11 cellular contexts compared by ENCODE assay signal in genomic region chr6:127100510-127101140, GRCh38. TPM values are rescaled to one million over a fixed set of nuclear protein-coding genes. Genes with fewer than 3 reads are reported as not detected.
DNase-seq lines count a peak whose midpoint lies in the region; ATAC-seq, FAIRE-seq and TF ChIP-seq lines count a peak whose summit lies in the region.
"Had no signal": no experiment of that assay in that cellular context is flagged by ENCODE, and none has a peak within 500 bp of the region (broad histone marks: within the 10 kb centered on the region; RNA-seq: fewer than 3 reads in every experiment).

No MANE protein-coding gene starts in this region.

- TF ChIP-seq EP300 in H1 (IDR thresholded peaks at IDR 0.05; ENCODE audit: borderline replicate concordance in 1 of 2, low read depth in 2 of 2, low read length in 2 of 2), result no peak

- H3F3A ChIP-seq in neural progenitor cell (ENCODE audit: low read depth), result no peaks in the 10 kb centered on the region

- H3K27ac Mint-ChIP-seq in neural progenitor cell (no peak overlapping the region), Calu3 (ENCODE audit: unreplicated experiment) (no peak overlapping the region)
- H3K27ac Mint-ChIP-seq: activated CD4-positive, alpha-beta T cell treated with anti-CD3 and anti-CD28 coated beads, Interleukin-2, amount 10 ng/mL, durations not matched to agents 24 days and 14 days had no signal

- H4K20me1 ChIP-seq in OCI-LY3 (ENCODE audit: insufficient read depth, low read length), result no peaks in the 10 kb centered on the region
- H4K20me1 ChIP-seq in H1 (replicated peaks in 1 of 2; ENCODE audit: control insufficient read depth in 1 of 2, insufficient read depth in 2 of 2, low read length in 2 of 2), result no peaks in the 10 kb centered on the region
- H4K20me1 ChIP-seq in neural progenitor cell (ENCODE audit: low read depth), result no peaks in the 10 kb centered on the region

- peak; percentile 52 for FAIRE-seq in H1 (lab: Jason Lieb, UNC)

- CTCF ChIA-PET in H1 (lab: Charles Lee; ENCODE audit: partially characterized antibody) (interaction anchor here (0.6 to 1.8 kb wide), 16 partner anchors 8 to 1354 kb away, joined by 3 to 5 read pairs (median 4); partner anchors contain the start of gene RSPO3), Calu3 (lab: Charles Lee) (interaction anchor here (0.6 to 1.2 kb wide), 4 partner anchors 296 to 1640 kb away, joined by 3 read pairs; no protein-coding TSS in a partner anchor)

- H3K4ac ChIP-seq in H1 (replicated peaks; ENCODE audit: insufficient read length, low read depth, low read length), result no peak overlapping the region

- H2BK12ac ChIP-seq in H1 (ENCODE audit: low read depth, low read length), result no peak overlapping the region; the same call in 1 of the 2 replicates

- no peak overlapping the region for H2AFZ ChIP-seq in OCI-LY3 (ENCODE audit: low read depth, low read length)
- H2AFZ ChIP-seq in H1 (ENCODE audit: low read length), result 0 out of 2 replicates have a peak overlapping the region, but pooled peaks have one; percentile 49
- no peak overlapping the region for H2AFZ ChIP-seq in neural progenitor cell (replicated peaks)

- no peaks in the 10 kb centered on the region for H3K79me1 ChIP-seq in H1 (ENCODE audit: low read depth, low read length)

- TF ChIP-seq POLR2A in H1 (IDR thresholded peaks at IDR 0.05; ENCODE audit: control extremely low read depth in 1 of 2, low read depth in 2 of 2, low read length in 2 of 2), result no peak

- WGBS in H1 (ENCODE audit: extremely low coverage in 1 of 2, insufficient coverage in 1 of 2, insufficient read length in 1 of 2, insufficient replicate concordance in 2 of 2, low coverage in 1 of 2, low lambda C conversion rate in 2 of 2, missing lambda C conversion rate in 1 of 2), 2 experiments, result 84% methylated on average over 3 of the region's 3 CpGs; no CpG with 5 or more reads in 1 of the 2 experiments

- H3K36me3 ChIP-seq in OCI-LY3 (replicated peaks; ENCODE audit: low read depth, low read length), result no peaks in the 10 kb centered on the region
- no peaks in the 10 kb centered on the region for H3K36me3 ChIP-seq in H1 (ENCODE audit: control insufficient read depth in 2 of 4, insufficient read depth in 4 of 4, low read length in 3 of 4)
- H3K36me3 ChIP-seq in neural progenitor cell, result no peaks in the 10 kb centered on the region
- H3K36me3 ChIP-seq: colonic mucosa had no signal

- H3K4me1 ChIP-seq in OCI-LY3 (ENCODE audit: low read length) (no peaks in the 10 kb centered on the region), H1 (replicated peaks in 1 of 4; ENCODE audit: control insufficient read depth in 3 of 4, insufficient read depth in 4 of 4, low read length in 3 of 4) (no peaks in the 10 kb centered on the region), neural progenitor cell (no peaks in the 10 kb centered on the region)
- H3K4me1 ChIP-seq: colonic mucosa had no signal

- H4K8ac ChIP-seq in H1 (ENCODE audit: extremely low read depth, insufficient read depth, low read length), result no peak overlapping the region

- no peak overlapping the region for H2BK20ac ChIP-seq in H1 (ENCODE audit: low read length)

- H3K23ac ChIP-seq in H1 (ENCODE audit: insufficient read length), result no peak overlapping the region

- no peaks in the 10 kb centered on the region; the same call in 1 of the 2 replicates for H3K23me2 ChIP-seq in H1 (ENCODE audit: low read depth, low read length)

- H2BK120ac ChIP-seq in H1 (replicated peaks; ENCODE audit: low read depth, low read length), result no peak overlapping the region

- H3K4me2 ChIP-seq in OCI-LY3 (ENCODE audit: low read length) (no peak overlapping the region), H1 (ENCODE audit: insufficient read depth in 1 of 2, low read depth in 2 of 2, low read length in 2 of 2) (no peak overlapping the region), neural progenitor cell (no peak overlapping the region)

- POLR2A ChIA-PET in H1 (lab: Charles Lee; ENCODE audit: partially characterized antibody), result no interaction called here

- no peak overlapping the region for H4K5ac ChIP-seq in H1 (ENCODE audit: insufficient read length, low read depth, low read length)

- peak in 1 of 2 experiments; percentile 22; a peak in 3 of 4 replicates for TF ChIP-seq RAD21 in H1 (IDR thresholded peaks at IDR 0.05 in 1 of 2, conservative IDR thresholded peaks at IDR 0.05 in 1 of 2; ENCODE audit: low read depth in 2 of 2, low read length in 2 of 2)

- H3K9me3 ChIP-seq in OCI-LY3 (ENCODE audit: insufficient read depth, low read length) (no peaks in the 10 kb centered on the region), H1 (ENCODE audit: insufficient read depth in 2 of 2, low read depth in 1 of 2, low read length in 1 of 2) (no peaks in the 10 kb centered on the region), neural progenitor cell (ENCODE audit: low read depth) (no peaks in the 10 kb centered on the region)
- H3K9me3 ChIP-seq: colonic mucosa had no signal

- DNase-seq in GM03348 (ENCODE audit: low spot score), result peak; percentile 41
- DNase-seq in H1 (ENCODE audit: low read depth in 1 of 2, low spot score in 2 of 2), result no peak
- DNase-seq in neural progenitor cell (ENCODE audit: low spot score), result no peak
- DNase-seq in NCI-H2107 (lab: John Stamatoyannopoulos, UW), result no peak
- no peak for DNase-seq in Calu3
- DNase-seq: activated CD4-positive, alpha-beta T cell treated with anti-CD3 and anti-CD28 coated beads, Interleukin-2, amount 10 ng/mL, durations not matched to agents 24 days and 14 days; colonic mucosa; NCI-H2171 treated with DMSO at 0.1 percent for 48 hours had no signal

- ATAC-seq in HG02870 (IDR thresholded peaks at IDR 0.05; ENCODE audit: unreplicated experiment) (no peak), HG03175 (IDR thresholded peaks at IDR 0.05; ENCODE audit: unreplicated experiment) (no peak)

- H3K18ac ChIP-seq in H1 (ENCODE audit: extremely low read depth, low read length), result no peak overlapping the region

- H3K27me3 ChIP-seq in OCI-LY3 (ENCODE audit: low read depth, low read length) (peaks cover 7% of the 10 kb centered on the region; the same call in 1 of the 2 replicates), H1 (replicated peaks in 1 of 4; ENCODE audit: control insufficient read depth in 3 of 4, extremely low read depth in 1 of 4, insufficient read depth in 3 of 4, low read length in 3 of 4) (no peaks in the 10 kb centered on the region), neural progenitor cell (no peaks in the 10 kb centered on the region)
- H3K27me3 ChIP-seq: colonic mucosa had no signal

- H3K4me1 Mint-ChIP-seq in neural progenitor cell (no peaks in the 10 kb centered on the region), Calu3 (ENCODE audit: low read depth, unreplicated experiment) (no peaks in the 10 kb centered on the region)
- H3K4me1 Mint-ChIP-seq: activated CD4-positive, alpha-beta T cell treated with anti-CD3 and anti-CD28 coated beads, Interleukin-2, amount 10 ng/mL, durations not matched to agents 24 days and 14 days had no signal

- H2BK5ac ChIP-seq in H1 (ENCODE audit: low read depth, low read length), result no peak overlapping the region

- H3K27me3 Mint-ChIP-seq in neural progenitor cell (ENCODE audit: insufficient read depth, low read depth), result no peaks in the 10 kb centered on the region
- H3K27me3 Mint-ChIP-seq in Calu3 (ENCODE audit: unreplicated experiment), result no peaks in the 10 kb centered on the region

- no peak overlapping the region for H3K9ac ChIP-seq in OCI-LY3 (ENCODE audit: low read length)
- no peak overlapping the region for H3K9ac ChIP-seq in H1 (replicated peaks in 1 of 4; ENCODE audit: extremely low read depth in 1 of 4, low read depth in 3 of 4, low read length in 3 of 4)
- no peak overlapping the region for H3K9ac ChIP-seq in neural progenitor cell

- intact Hi-C loops in Calu3 (cut with micrococcal nuclease; ENCODE audit: unreplicated experiment), result loop anchor here (10.0 kb wide), 1 partner anchor 296 kb away; no protein-coding TSS in a partner anchor

- no peaks in the 10 kb centered on the region for H3K9me3 Mint-ChIP-seq in neural progenitor cell
- H3K9me3 Mint-ChIP-seq in Calu3 (ENCODE audit: low read depth, unreplicated experiment), result no peaks in the 10 kb centered on the region
- H3K9me3 Mint-ChIP-seq: activated CD4-positive, alpha-beta T cell treated with anti-CD3 and anti-CD28 coated beads, Interleukin-2, amount 10 ng/mL, durations not matched to agents 24 days and 14 days had no signal

- BruUV-seq in Calu3 (replicated peaks; lab: Mats Ljungman, UMichigan), result no TSS peak

- H3K4me3 ChIP-seq in OCI-LY3 (ENCODE audit: low read length), result no peak overlapping the region
- H3K4me3 ChIP-seq in H1 (ENCODE audit: extremely low read depth in 1 of 4, insufficient read depth in 2 of 4, low read depth in 3 of 4, low read length in 4 of 4), result no peak overlapping the region
- no peak overlapping the region for H3K4me3 ChIP-seq in neural progenitor cell
- H3K4me3 ChIP-seq: colonic mucosa had no signal

- no peak overlapping the region for H3K56ac ChIP-seq in H1 (replicated peaks; ENCODE audit: insufficient read length, low read depth, low read length)

- no peak overlapping the region for H4K91ac ChIP-seq in H1 (replicated peaks; ENCODE audit: insufficient read length, low read length)

- H3K36me3 Mint-ChIP-seq in neural progenitor cell (no peaks in the 10 kb centered on the region), Calu3 (ENCODE audit: insufficient read depth, unreplicated experiment) (no peaks in the 10 kb centered on the region)

- TF ChIP-seq CTCF in OCI-LY3 (IDR thresholded peaks at IDR 0.05; ENCODE audit: low read depth, low read length) (peak; percentile 18; the same call in 1 of the 2 replicates), H1 (IDR thresholded peaks at IDR 0.05; ENCODE audit: control extremely low read depth in 1 of 3, insufficient read depth in 1 of 3, low read depth in 1 of 3, low read length in 3 of 3) (peak in 1 of 3 experiments; percentile 20; a peak in 1 of 4 replicates), neural progenitor cell (IDR thresholded peaks at IDR 0.05) (peak; percentile 50), Calu3 (IDR thresholded peaks at IDR 0.05; ENCODE audit: unreplicated experiment) (no peak)

- H3K79me2 ChIP-seq in OCI-LY3 (ENCODE audit: low read length) (no peaks in the 10 kb centered on the region), H1 (ENCODE audit: control insufficient read depth in 1 of 2, insufficient read depth in 2 of 2, low read length in 2 of 2) (no peaks in the 10 kb centered on the region), neural progenitor cell (ENCODE audit: low read depth) (no peaks in the 10 kb centered on the region)

- no peak overlapping the region for H3K14ac ChIP-seq in H1 (ENCODE audit: insufficient read length)

- H3K27ac ChIP-seq in OCI-LY3 (ENCODE audit: low read length) (no peak overlapping the region), H1 (ENCODE audit: low read depth, low read length) (no peak overlapping the region), neural progenitor cell (no peak overlapping the region)
- H3K27ac ChIP-seq: colonic mucosa had no signal

- H3K4me3 Mint-ChIP-seq in neural progenitor cell, result no peak overlapping the region
- no peak overlapping the region for H3K4me3 Mint-ChIP-seq in Calu3 (ENCODE audit: low read depth, unreplicated experiment)
- H3K4me3 Mint-ChIP-seq: activated CD4-positive, alpha-beta T cell treated with anti-CD3 and anti-CD28 coated beads, Interleukin-2, amount 10 ng/mL, durations not matched to agents 24 days and 14 days had no signal

- H2BK15ac ChIP-seq in H1 (ENCODE audit: low read length), result no peak overlapping the region

- no peak overlapping the region for H2AK5ac ChIP-seq in H1 (ENCODE audit: low read depth, low read length)

RNA-seq across cellular contexts. Expression of gene RSPO3, which starts 17.8 kb away (rescaled TPM):
- not detected in 2 replicates for total RNA-seq in H1 (2021; fragmentation: NEBNext Ultra II Directional; extraction: Animal tissue kit (Norgen Biotek cat#: 25700))
- 0.02 TPM in 1 of 2 replicates, not detected in the other for polyA plus RNA-seq in H1 (2011; rRNA removed)
- polyA plus RNA-seq in H1 (2011; cell fraction: cytosol; rRNA removed), result not detected
- 0.04 TPM for polyA plus RNA-seq in H1 (2011; cell fraction: nucleus; rRNA removed)
- polyA plus RNA-seq in H1 (2012, experiment 1 of 2), result 0.08 to 0.40 TPM (median 0.29 TPM) in 4 replicates
- not detected for polyA plus RNA-seq in H1 (2012, experiment 2 of 2)
- 0.06 TPM for polyA plus RNA-seq in H1 (2013, experiment 1 of 2)
- 0.13 TPM for polyA plus RNA-seq in H1 (2013, experiment 2 of 2)
- polyA minus RNA-seq in H1 (2011; rRNA and poly(A)+ RNA removed), result not detected in 2 replicates
- not detected for polyA minus RNA-seq in H1 (2011; cell fraction: cytosol; rRNA and poly(A)+ RNA removed)
- 1.6 TPM for polyA minus RNA-seq in H1 (2011; cell fraction: nucleus; rRNA and poly(A)+ RNA removed)
- total RNA-seq in neural progenitor cell (ENCODE audit: low replicate concordance), result 0.81 and 2.4 TPM in 2 replicates
- total RNA-seq in Calu3 (2022), result not detected in 2 replicates
- total RNA-seq: activated CD4-positive, alpha-beta T cell treated with anti-CD3 and anti-CD28 coated beads, Interleukin-2, amount 10 ng/mL, durations not matched to agents 24 days and 14 days had no signal
